Comparison of ENCODE assay signal across 15 cellular contexts in the genomic region with DNA sequence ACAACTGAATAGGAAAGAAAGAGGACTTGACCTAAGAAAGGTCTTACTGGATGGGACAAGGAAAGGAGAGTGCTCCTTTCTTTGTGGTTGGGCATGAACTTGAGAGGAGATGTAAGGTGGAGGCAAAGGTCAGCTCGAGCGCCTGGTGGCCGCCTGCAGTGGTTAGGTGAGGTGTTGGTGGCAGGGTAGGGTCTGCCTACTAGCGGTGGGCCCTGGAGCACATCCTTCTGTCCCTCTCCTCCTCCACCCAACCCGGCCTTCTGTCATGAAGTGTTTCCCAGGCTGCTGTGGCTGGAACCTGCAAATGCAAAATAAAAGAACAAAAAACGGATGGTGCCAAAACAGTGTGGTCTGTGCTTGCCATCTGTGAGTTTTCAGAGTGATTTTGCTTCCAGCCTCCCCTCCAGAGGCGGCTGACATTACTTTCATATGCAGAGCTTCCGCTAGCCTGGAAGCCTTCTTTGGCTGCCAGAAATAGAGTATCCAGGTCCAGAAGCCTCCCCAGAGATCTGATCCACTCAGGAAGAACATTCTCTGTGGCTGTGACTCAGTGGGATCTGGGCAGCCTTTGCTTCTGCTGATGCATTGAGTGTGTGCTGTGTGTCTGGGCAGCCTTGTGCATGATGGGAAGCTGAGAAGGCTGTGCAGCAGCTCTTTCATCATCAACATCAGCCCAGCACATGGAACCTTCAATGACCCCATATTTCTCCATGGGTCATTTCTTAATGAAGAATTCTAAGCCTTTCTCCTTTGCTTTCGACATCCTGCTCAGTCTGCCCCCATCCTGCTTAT.
A peak's percentile ranks its signal among the peaks of the same experiment; 100 is the strongest.
DNase-seq lines count a peak whose midpoint lies in the region; ATAC-seq and TF ChIP-seq lines count a peak whose summit lies in the region.
"Had no signal": no experiment of that assay in that cellular context is flagged by ENCODE, and none has a peak within 500 bp of the region (broad histone marks: within the 10 kb centered on the region; RNA-seq: fewer than 3 reads in every experiment).

No MANE protein-coding gene starts in this region.

- H3K4me2 ChIP-seq in GM23248 (ENCODE audit: unreplicated experiment) (no peak overlapping the region), trophoblast cell (ENCODE audit: low read length) (no peak overlapping the region), OCI-LY7 (ENCODE audit: low read length) (no peak overlapping the region)

- H3K36me3 Mint-ChIP-seq in stimulated activated effector memory CD8-positive, alpha-beta T cell treated with anti-CD3 and anti-CD28 coated beads, Interleukin-12 subunit alpha, Interleukin-12 subunit beta, amount 100 ng/mL, for 72 hours, result no peaks in the 10 kb centered on the region

- H3K9me3 ChIP-seq in GM23248 (ENCODE audit: low read depth), result no peaks in the 10 kb centered on the region
- H3K9me3 ChIP-seq in right atrium auricular region, result no peaks in the 10 kb centered on the region
- H3K9me3 ChIP-seq in trophoblast cell (ENCODE audit: insufficient read depth, low read depth, low read length), result no peaks in the 10 kb centered on the region
- no peaks in the 10 kb centered on the region for H3K9me3 ChIP-seq in OCI-LY7 (ENCODE audit: low read length)

- H2BK12ac ChIP-seq in trophoblast cell (ENCODE audit: low read length), result no peak overlapping the region

- no TSS peak for BruUV-seq in OCI-LY7 (replicated peaks; lab: Mats Ljungman, UMichigan)

- no peak for TF ChIP-seq CTCF in astrocyte of the spinal cord (IDR thresholded peaks at IDR 0.05; ENCODE audit: low read depth, low read length)
- no peak for TF ChIP-seq CTCF in right atrium auricular region (IDR thresholded peaks at IDR 0.05)
- no peak for TF ChIP-seq CTCF in OCI-LY7 (conservative IDR thresholded peaks at IDR 0.05; ENCODE audit: low read length)

- H3K36me3 ChIP-seq in GM23248 (ENCODE audit: low read depth), result no peaks in the 10 kb centered on the region
- no peaks in the 10 kb centered on the region for H3K36me3 ChIP-seq in right atrium auricular region
- no peaks in the 10 kb centered on the region for H3K36me3 ChIP-seq in trophoblast cell (ENCODE audit: control insufficient read depth in 1 of 2, insufficient read depth in 2 of 2, low read length in 2 of 2)
- no peaks in the 10 kb centered on the region for H3K36me3 ChIP-seq in OCI-LY7 (ENCODE audit: insufficient read depth, low read length)

- H3K4me1 ChIP-seq in GM23248 (ENCODE audit: insufficient read depth), result no peaks in the 10 kb centered on the region
- peaks cover 0 to 6% of the 10 kb centered on the region in 2 donors for H3K4me1 ChIP-seq in right atrium auricular region
- H3K4me1 ChIP-seq in trophoblast cell (ENCODE audit: control insufficient read depth in 1 of 2, insufficient read depth in 2 of 2, low read length in 2 of 2), result no peaks in the 10 kb centered on the region
- H3K4me1 ChIP-seq in OCI-LY7 (ENCODE audit: insufficient read depth, low read length, poor library complexity, severe bottlenecking), result no peaks in the 10 kb centered on the region

- POLR2A ChIA-PET in OCI-LY7 (lab: Charles Lee), result interaction anchor here (0.9 kb wide), 1 partner anchor 17 kb away, joined by 3 read pairs; no protein-coding TSS in a partner anchor

- H4K12ac ChIP-seq in trophoblast cell (ENCODE audit: low read depth, low read length), result no peak overlapping the region

- no peaks in the 10 kb centered on the region for H3K4me1 Mint-ChIP-seq in stimulated activated effector memory CD8-positive, alpha-beta T cell treated with anti-CD3 and anti-CD28 coated beads, Interleukin-12 subunit alpha, Interleukin-12 subunit beta, amount 100 ng/mL, for 72 hours
- H3K4me1 Mint-ChIP-seq: neural crest cell had no signal

- H3F3A ChIP-seq in GM23248 (ENCODE audit: insufficient read depth), result no peaks in the 10 kb centered on the region

- intact Hi-C loops in OCI-LY7 (cut with micrococcal nuclease; ENCODE audit: unreplicated experiment), result no loop called here

- H3K9me2 ChIP-seq in GM23248 (ENCODE audit: insufficient read depth) (no peaks in the 10 kb centered on the region), OCI-LY7 (ENCODE audit: insufficient read depth, low read length) (no peaks in the 10 kb centered on the region)

- ATAC-seq in stimulated activated effector memory CD8-positive, alpha-beta T cell treated with anti-CD3 and anti-CD28 coated beads, Interleukin-12 subunit alpha, Interleukin-12 subunit beta, amount 100 ng/mL, for 72 hours, result peak; percentile 17
- no peak for ATAC-seq in HG03139 (IDR thresholded peaks at IDR 0.05; ENCODE audit: unreplicated experiment)
- ATAC-seq: activated CD4-positive, CD25-positive, alpha-beta regulatory T cell treated with anti-CD3 and anti-CD28 coated beads, Interleukin-2, amount 50 U/mL, for 24 hours; left lobe of liver had no signal

- CTCF ChIA-PET in OCI-LY7 (lab: Charles Lee; ENCODE audit: unreplicated experiment), result no interaction called here

- no peak overlapping the region for H4K8ac ChIP-seq in trophoblast cell (ENCODE audit: low read depth, low read length)

- no peak overlapping the region for H2AK5ac ChIP-seq in trophoblast cell (ENCODE audit: low read length)

- no peaks in the 10 kb centered on the region for H4K20me1 ChIP-seq in GM23248 (ENCODE audit: insufficient read depth)
- no peaks in the 10 kb centered on the region for H4K20me1 ChIP-seq in OCI-LY7 (ENCODE audit: insufficient read depth, low read length)

- H3K27me3 ChIP-seq in GM23248 (replicated peaks; ENCODE audit: insufficient read depth) (no peaks in the 10 kb centered on the region), right atrium auricular region (no peaks in the 10 kb centered on the region), trophoblast cell (ENCODE audit: insufficient read depth, low read length) (no peaks in the 10 kb centered on the region)

- no peak overlapping the region for H3K18ac ChIP-seq in trophoblast cell (ENCODE audit: low read length)

- H2BK5ac ChIP-seq in trophoblast cell (ENCODE audit: low read depth, low read length, poor library complexity), result no peak overlapping the region

- H3K23ac ChIP-seq in trophoblast cell (ENCODE audit: low read length), result no peak overlapping the region

- WGBS in GM23248 (ENCODE audit: low coverage in 1 of 2, low lambda C conversion rate in 2 of 2, missing lambda C conversion rate in 2 of 2), 2 experiments, result 52 to 59% methylated on average over 9 of the region's 9 CpGs
- no CpG with 5 or more reads among the region's 9 CpGs for WGBS in trophoblast cell (ENCODE audit: extremely low coverage, insufficient coverage, insufficient read length)

- H3K27ac ChIP-seq in GM23248 (no peak overlapping the region), right atrium auricular region (peak overlapping the region in 1 of 2 donors; percentile 35), trophoblast cell (ENCODE audit: low read depth, low read length) (no peak overlapping the region), OCI-LY7 (ENCODE audit: low read depth, low read length, poor library complexity, severe bottlenecking) (no peak overlapping the region)

- H3K4me3 ChIP-seq in GM23248 (no peak overlapping the region), astrocyte of the spinal cord (ENCODE audit: low read depth, low read length) (no peak overlapping the region), right atrium auricular region (no peak overlapping the region), trophoblast cell (ENCODE audit: low read depth, low read length) (no peak overlapping the region), OCI-LY7 (ENCODE audit: low read depth, low read length, poor library complexity, severe bottlenecking) (no peak overlapping the region)

- H3K9ac ChIP-seq in GM23248 (no peak overlapping the region), trophoblast cell (ENCODE audit: low read length) (no peak overlapping the region)

- in situ Hi-C loops in GM23248 (cut with MboI), result no loop called here
- in situ Hi-C loops in astrocyte of the spinal cord (cut with HindIII; ENCODE audit: low sequenced_read_pairs), result no loop called here

- no peak overlapping the region for H3K14ac ChIP-seq in trophoblast cell (ENCODE audit: low read length)

- DNase-seq in GM23248 (peak; percentile 73), astrocyte of the spinal cord (ENCODE audit: low read depth, low spot score) (peak; percentile 16), right atrium auricular region (ENCODE audit: low spot score) (peak; percentile 85), trophoblast cell (no peak), T-helper 2 cell (no peak), OCI-LY7 (ENCODE audit: low spot score) (no peak)
- DNase-seq in stimulated activated effector memory CD8-positive, alpha-beta T cell treated with anti-CD3 and anti-CD28 coated beads, Interleukin-12 subunit alpha, Interleukin-12 subunit beta, amount 100 ng/mL, for 72 hours (ENCODE audit: low spot score in 2 of 2), result no peak
- DNase-seq: CD4-positive, alpha-beta T cell; NCI-H187 treated with DMSO at 0.1 percent for 48 hours; stimulated activated CD4-positive, alpha-beta T cell treated with anti-CD3 and anti-CD28 coated beads, Interleukin-15, amount 100 ng/mL, for 24 hours; stimulated activated CD8-positive, alpha-beta memory T cell treated with anti-CD3 and anti-CD28 coated beads, Interleukin-4, amount 100 ng/mL, for 48 hours had no signal

- no peak overlapping the region for H3K4ac ChIP-seq in trophoblast cell (ENCODE audit: low read depth, low read length)

- no peak overlapping the region for H2BK120ac ChIP-seq in trophoblast cell (ENCODE audit: insufficient read depth, low read length, poor library complexity)

- H3K79me2 ChIP-seq in GM23248 (ENCODE audit: insufficient read depth) (no peaks in the 10 kb centered on the region), trophoblast cell (ENCODE audit: control insufficient read depth, insufficient read depth, low read length, poor library complexity) (no peaks in the 10 kb centered on the region), OCI-LY7 (ENCODE audit: insufficient read depth, low read depth, low read length) (no peaks in the 10 kb centered on the region)

- H3K27ac Mint-ChIP-seq in stimulated activated effector memory CD8-positive, alpha-beta T cell treated with anti-CD3 and anti-CD28 coated beads, Interleukin-12 subunit alpha, Interleukin-12 subunit beta, amount 100 ng/mL, for 72 hours, result no peak overlapping the region
- H3K27ac Mint-ChIP-seq: CD4-positive, alpha-beta T cell had no signal

- no peak overlapping the region for H3K4me3 Mint-ChIP-seq in stimulated activated effector memory CD8-positive, alpha-beta T cell treated with anti-CD3 and anti-CD28 coated beads, Interleukin-12 subunit alpha, Interleukin-12 subunit beta, amount 100 ng/mL, for 72 hours
- H3K4me3 Mint-ChIP-seq: CD4-positive, alpha-beta T cell; neural crest cell had no signal

- H3K79me1 ChIP-seq in trophoblast cell (ENCODE audit: low read length), result no peaks in the 10 kb centered on the region

- H4K91ac ChIP-seq in trophoblast cell (ENCODE audit: low read depth, low read length), result no peak overlapping the region

- no peak overlapping the region for H2AFZ ChIP-seq in GM23248
- no peak overlapping the region for H2AFZ ChIP-seq in trophoblast cell (ENCODE audit: insufficient read depth, low read length, poor library complexity)
- no peak overlapping the region for H2AFZ ChIP-seq in OCI-LY7 (ENCODE audit: low read length)

- H3K9me3 Mint-ChIP-seq in stimulated activated effector memory CD8-positive, alpha-beta T cell treated with anti-CD3 and anti-CD28 coated beads, Interleukin-12 subunit alpha, Interleukin-12 subunit beta, amount 100 ng/mL, for 72 hours, result no peaks in the 10 kb centered on the region
- H3K9me3 Mint-ChIP-seq: CD4-positive, alpha-beta T cell had no signal

Comparison
In these comparisons a context has a peak if more than half of its experiments do, and no peak if none do; other contexts are left out.
1. DNase-seq: peak in GM23248 (single experiment), astrocyte of the spinal cord (single experiment) and right atrium auricular region (single experiment); none in stimulated activated effector memory CD8-positive, alpha-beta T cell treated with anti-CD3 and anti-CD28 coated beads, Interleukin-12 subunit alpha, Interleukin-12 subunit beta, amount 100 ng/mL, for 72 hours (0 of 2), trophoblast cell (0 of 2), T-helper 2 cell (0 of 5) and OCI-LY7 (single experiment).